13 cellular contexts compared by ENCODE assay signal in genomic region chr3:64049136-64049535, GRCh38. TPM values are rescaled to one million over a fixed set of nuclear protein-coding genes. Genes with fewer than 3 reads are reported as not detected.
DNase-seq lines count a peak whose midpoint lies in the region; ATAC-seq and TF ChIP-seq lines count a peak whose summit lies in the region.
"Had no signal": no experiment of that assay in that cellular context is flagged by ENCODE, and none has a peak within 500 bp of the region (broad histone marks: within the 10 kb centered on the region; RNA-seq: fewer than 3 reads in every experiment).

No MANE protein-coding gene starts in this region.

- no peaks in the 10 kb centered on the region for H3K36me3 Mint-ChIP-seq in activated CD4-positive, alpha-beta T cell treated with anti-CD3 and anti-CD28 coated beads, Interleukin-2, amount 10 ng/mL, durations not matched to agents 24 days and 14 days (ENCODE audit: low read depth)

- WGBS in trophoblast cell (ENCODE audit: extremely low coverage, insufficient coverage, insufficient read length) = no CpG with 5 or more reads among the region's 3 CpGs

- H3K18ac ChIP-seq in trophoblast cell (ENCODE audit: low read length) = no peak overlapping the region

- no peaks in the 10 kb centered on the region for H3K79me2 ChIP-seq in trophoblast cell (ENCODE audit: control insufficient read depth, insufficient read depth, low read length, poor library complexity)

- peak overlapping the region; percentile 6 for H3K14ac ChIP-seq in trophoblast cell (ENCODE audit: low read length)

- peaks cover 11% of the 10 kb centered on the region for H3K27me3 Mint-ChIP-seq in activated CD4-positive, alpha-beta T cell treated with anti-CD3 and anti-CD28 coated beads, Interleukin-2, amount 10 ng/mL, durations not matched to agents 24 days and 14 days

- no peak overlapping the region for H3K23ac ChIP-seq in trophoblast cell (ENCODE audit: low read length)

- no peak overlapping the region for H3K4me2 ChIP-seq in trophoblast cell (ENCODE audit: low read length)

- no peaks in the 10 kb centered on the region for H3K36me3 ChIP-seq in trophoblast cell (ENCODE audit: control insufficient read depth in 1 of 2, insufficient read depth in 2 of 2, low read length in 2 of 2)

- peaks cover 18 to 19% of the 10 kb centered on the region in 2 experiments for H3K4me1 ChIP-seq in trophoblast cell (ENCODE audit: control insufficient read depth in 1 of 2, insufficient read depth in 2 of 2, low read length in 2 of 2)

- peaks cover 10% of the 10 kb centered on the region for H3K4me1 Mint-ChIP-seq in activated CD4-positive, alpha-beta T cell treated with anti-CD3 and anti-CD28 coated beads, Interleukin-2, amount 10 ng/mL, durations not matched to agents 24 days and 14 days
- H3K4me1 Mint-ChIP-seq: activated naive CD4-positive, alpha-beta T cell treated with anti-CD3 and anti-CD28 coated beads, Interleukin-2, amount 50 U/mL, for 24 hours had no signal

- H3K4me3 ChIP-seq in epithelial cell of esophagus (ENCODE audit: low read length) (no peak overlapping the region), trophoblast cell (ENCODE audit: low read depth, low read length) (no peak overlapping the region)
- H3K4me3 ChIP-seq: K562, skin epidermis had no signal

- peak overlapping the region; percentile 96 for H3K27ac ChIP-seq in trophoblast cell (ENCODE audit: low read depth, low read length)
- H3K27ac ChIP-seq: skin epidermis had no signal

- no peak overlapping the region for H3K4ac ChIP-seq in trophoblast cell (ENCODE audit: low read depth, low read length)

- H2AFZ ChIP-seq in trophoblast cell (ENCODE audit: insufficient read depth, low read length, poor library complexity) = no peak overlapping the region

- no peak overlapping the region for H3K9ac ChIP-seq in trophoblast cell (ENCODE audit: low read length)

- no peak for DNase-seq in activated CD4-positive, alpha-beta T cell treated with anti-CD3 and anti-CD28 coated beads, Interleukin-2, amount 10 ng/mL, durations not matched to agents 24 days and 14 days
- DNase-seq in activated CD4-positive, alpha-beta T cell treated with anti-CD3 and anti-CD28 coated beads, Interleukin-2, amount 50 U/mL, for 4 hours = no peak
- DNase-seq in M059J (ENCODE audit: low read depth) (peak; percentile 56), epithelial cell of esophagus (ENCODE audit: low read depth) (peak; percentile 91), trophoblast cell (peak; percentile 50 to 62), cerebellar nuclear complex (lab: John Stamatoyannopoulos, UW) (no peak), globus pallidus (ENCODE audit: low spot score) (no peak)
- DNase-seq: activated B cell treated with CpG ODN at 0.5 μM for 24 hours had no signal

- H2BK12ac ChIP-seq in trophoblast cell (ENCODE audit: low read length) = peak overlapping the region; percentile 27

- H3K79me1 ChIP-seq in trophoblast cell (ENCODE audit: low read length) = peaks cover 22% of the 10 kb centered on the region

- H2AK5ac ChIP-seq in trophoblast cell (ENCODE audit: low read length) = no peak overlapping the region

- H3K9me3 Mint-ChIP-seq in activated CD4-positive, alpha-beta T cell treated with anti-CD3 and anti-CD28 coated beads, Interleukin-2, amount 10 ng/mL, durations not matched to agents 24 days and 14 days = no peaks in the 10 kb centered on the region
- H3K9me3 Mint-ChIP-seq: activated B cell treated with CpG ODN at 0.5 μM for 24 hours; activated naive CD4-positive, alpha-beta T cell treated with anti-CD3 and anti-CD28 coated beads, Interleukin-2, amount 50 U/mL, for 24 hours; dendritic cell treated with granulocyte-macrophage colony-stimulating factor and Interleukin-4, amounts not matched to agents 40 ng/mL and 50 ng/mL, for 4 days had no signal

- H3K9me3 ChIP-seq in trophoblast cell (ENCODE audit: insufficient read depth, low read depth, low read length) = no peaks in the 10 kb centered on the region

- H4K8ac ChIP-seq in trophoblast cell (ENCODE audit: low read depth, low read length) = no peak overlapping the region

- intact Hi-C loops in activated CD4-positive, alpha-beta T cell treated with anti-CD3 and anti-CD28 coated beads, Interleukin-2, amount 10 ng/mL, durations not matched to agents 24 days and 14 days (cut with micrococcal nuclease) = no loop called here

- ATAC-seq in GM19328 (IDR thresholded peaks at IDR 0.05; ENCODE audit: unreplicated experiment) = no peak
- ATAC-seq: K562 had no signal

- TF ChIP-seq CTCF in epithelial cell of esophagus (IDR thresholded peaks at IDR 0.05; ENCODE audit: insufficient read depth, low read depth, low read length, missing control alignments) = no peak

- peak overlapping the region; percentile 53 for H3K27ac Mint-ChIP-seq in activated CD4-positive, alpha-beta T cell treated with anti-CD3 and anti-CD28 coated beads, Interleukin-2, amount 10 ng/mL, durations not matched to agents 24 days and 14 days
- H3K27ac Mint-ChIP-seq: activated B cell treated with CpG ODN at 0.5 μM for 24 hours; activated naive CD4-positive, alpha-beta T cell treated with anti-CD3 and anti-CD28 coated beads, Interleukin-2, amount 50 U/mL, for 24 hours; dendritic cell treated with granulocyte-macrophage colony-stimulating factor and Interleukin-4, amounts not matched to agents 40 ng/mL and 50 ng/mL, for 4 days had no signal

- H4K91ac ChIP-seq in trophoblast cell (ENCODE audit: low read depth, low read length) = peak overlapping the region; percentile 58

- no peaks in the 10 kb centered on the region for H3K27me3 ChIP-seq in trophoblast cell (ENCODE audit: insufficient read depth, low read length)

- H4K12ac ChIP-seq in trophoblast cell (ENCODE audit: low read depth, low read length) = no peak overlapping the region

- H2BK120ac ChIP-seq in trophoblast cell (ENCODE audit: insufficient read depth, low read length, poor library complexity) = peak overlapping the region; percentile 25

- H3K4me3 Mint-ChIP-seq in activated CD4-positive, alpha-beta T cell treated with anti-CD3 and anti-CD28 coated beads, Interleukin-2, amount 10 ng/mL, durations not matched to agents 24 days and 14 days = no peak overlapping the region
- H3K4me3 Mint-ChIP-seq: activated B cell treated with CpG ODN at 0.5 μM for 24 hours; activated naive CD4-positive, alpha-beta T cell treated with anti-CD3 and anti-CD28 coated beads, Interleukin-2, amount 50 U/mL, for 24 hours; dendritic cell treated with granulocyte-macrophage colony-stimulating factor and Interleukin-4, amounts not matched to agents 40 ng/mL and 50 ng/mL, for 4 days had no signal

- H2BK5ac ChIP-seq in trophoblast cell (ENCODE audit: low read depth, low read length, poor library complexity) = peak overlapping the region; percentile 92

RNA-seq across cellular contexts. Expression of gene PSMD6, which starts 25.8 kb away (rescaled TPM):
- total RNA-seq in activated CD4-positive, alpha-beta T cell treated with anti-CD3 and anti-CD28 coated beads, Interleukin-2, amount 10 ng/mL, durations not matched to agents 24 days and 14 days = 141 and 146 TPM in 2 replicates
- 62.8 and 85.1 TPM in 2 replicates for total RNA-seq in M059J (2014; rRNA removed; shearing (Covaris generic))
- polyA plus RNA-seq in trophoblast cell (2013) = 133 and 140 TPM in 2 replicates

Comparison
In these comparisons a context has a peak if more than half of its experiments do, and no peak if none do; other contexts are left out.
1. DNase-seq: peak in M059J (single experiment), epithelial cell of esophagus (single experiment) and trophoblast cell (2 of 2); none in activated CD4-positive, alpha-beta T cell treated with anti-CD3 and anti-CD28 coated beads, Interleukin-2, amount 10 ng/mL, durations not matched to agents 24 days and 14 days (single experiment), activated CD4-positive, alpha-beta T cell treated with anti-CD3 and anti-CD28 coated beads, Interleukin-2, amount 50 U/mL, for 4 hours (0 of 2), cerebellar nuclear complex (0 of 2) and globus pallidus (single experiment).